Comparison of ENCODE assay signal across 8 cellular contexts in the genomic region with DNA sequence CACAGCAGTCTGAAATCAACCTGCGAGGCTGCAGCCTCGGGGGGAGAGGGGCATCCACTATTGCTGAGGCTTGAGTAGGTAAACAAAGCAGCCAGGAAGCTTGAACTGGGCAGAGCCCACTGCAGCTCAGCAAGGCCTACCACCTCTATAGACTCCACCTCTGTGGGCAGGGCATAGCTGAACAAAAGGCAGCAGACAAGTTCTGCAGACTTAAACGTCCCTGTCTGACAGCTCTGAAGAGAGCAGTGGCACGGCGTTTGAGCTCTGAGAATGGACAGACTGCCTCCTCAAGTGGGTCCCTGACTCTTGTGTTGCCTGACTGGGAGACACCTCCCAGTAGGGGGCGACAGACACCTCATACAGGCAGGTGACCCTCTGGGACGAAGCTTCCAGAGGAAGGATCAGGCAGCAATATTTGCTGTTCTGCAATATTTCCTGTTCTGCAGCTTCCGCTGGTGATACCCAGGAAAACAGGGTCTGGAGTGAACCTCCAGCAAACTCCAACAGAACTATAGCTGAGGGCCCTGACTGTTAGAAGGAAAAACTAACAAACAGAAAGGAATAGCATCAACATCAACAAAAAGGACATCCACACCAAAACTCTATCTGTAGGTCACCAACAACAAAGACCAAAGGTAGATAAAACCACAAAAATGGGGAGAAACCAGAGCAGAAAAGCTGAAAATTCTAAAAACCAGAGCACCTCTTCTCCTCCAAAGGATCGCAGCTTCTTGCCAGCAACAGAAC. TPM values are rescaled to one million over a fixed set of nuclear protein-coding genes. Genes with fewer than 3 reads are reported as not detected.
A peak's percentile ranks its signal among the peaks of the same experiment; 100 is the strongest.
DNase-seq lines count a peak whose midpoint lies in the region; ATAC-seq, FAIRE-seq and TF ChIP-seq lines count a peak whose summit lies in the region.
"Not testable (repeated sequence)": the region's sequence is repeated elsewhere in the genome, so short reads cannot be mapped to it uniquely, and the experiment has no call there.

No MANE protein-coding gene starts in this region.

- FAIRE-seq in pancreas (lab: Jason Lieb, UNC): not testable (repeated sequence)

- not testable (repeated sequence) for H3K4ac ChIP-seq in IMR-90 (ENCODE audit: low read depth, low read length)

- not testable (repeated sequence) for H3K27me3 Mint-ChIP-seq in CD4-positive, alpha-beta memory T cell

- H3K4me3 ChIP-seq in CD4-positive, alpha-beta memory T cell (ENCODE audit: low read length in 2 of 2); IMR-90 (ENCODE audit: insufficient read depth, low read depth, low read length); breast epithelium; right atrium auricular region; pancreas: not testable (repeated sequence)

- in situ Hi-C loops in IMR-90 (cut with MboI; ENCODE audit: low sequenced_read_pairs): loop anchor here (5.0 to 25.0 kb wide), 2 partner anchors 118 to 273 kb away; no protein-coding TSS in a partner anchor

- H3K9me3 ChIP-seq in CD4-positive, alpha-beta memory T cell (ENCODE audit: control insufficient read depth in 1 of 2, low read length in 2 of 2); IMR-90 (ENCODE audit: control insufficient read depth, insufficient read depth, low read length); breast epithelium; right atrium auricular region; pancreas: not testable (repeated sequence)

- not testable (repeated sequence) for H3K27me3 ChIP-seq in CD4-positive, alpha-beta memory T cell (ENCODE audit: insufficient read depth, low read length); IMR-90 (ENCODE audit: control insufficient read depth, insufficient read depth, low read length); breast epithelium; right atrium auricular region; pancreas

- H4K20me1 ChIP-seq in IMR-90 (ENCODE audit: insufficient read depth, low read length): not testable (repeated sequence)

- peak overlapping the region in 3 of 7 donors; percentile 27 to 67 (median 62) for H3K27ac Mint-ChIP-seq in CD4-positive, alpha-beta memory T cell

- H3K79me1 ChIP-seq in IMR-90 (ENCODE audit: low read depth in 1 of 2, low read length in 2 of 2): not testable (repeated sequence)

- not testable (repeated sequence) for H3K4me1 Mint-ChIP-seq in CD4-positive, alpha-beta memory T cell

- H2BK5ac ChIP-seq in IMR-90 (ENCODE audit: low read depth, low read length, poor library complexity, severe bottlenecking): not testable (repeated sequence)

- intact Hi-C loops in CD4-positive, alpha-beta memory T cell (cut with micrococcal nuclease): loop anchor here (1.0 to 2.0 kb wide), 4 partner anchors 120 to 485 kb away; no protein-coding TSS in a partner anchor
- intact Hi-C loops in IMR-90 (cut with micrococcal nuclease) (loop anchor here (2.0 kb wide), 1 partner anchor 119 kb away; no protein-coding TSS in a partner anchor), pancreas (cut with DNase I) (loop anchor here in 2 of 3 donors (5.0 to 10.0 kb wide), 2 partner anchors 118 to 125 kb away; no protein-coding TSS in a partner anchor)
- intact Hi-C loops in breast epithelium (cut with DNase I; ENCODE audit: low total_unique reads): not testable (repeated sequence)

- POLR2A ChIA-PET in CD4-positive, alpha-beta memory T cell (lab: Charles Lee; ENCODE audit: partially characterized antibody): interaction anchor here (1.0 to 1.4 kb wide), 3 partner anchors 54 to 120 kb away, joined by 3 to 7 read pairs (median 3); no protein-coding TSS in a partner anchor
- POLR2A ChIA-PET in IMR-90 (lab: Charles Lee; ENCODE audit: unreplicated experiment): not testable (repeated sequence)

- H3K14ac ChIP-seq in IMR-90 (replicated peaks; ENCODE audit: low read depth, low read length): 0 out of 2 replicates have a peak overlapping the region, but pooled peaks have one; percentile 76

- not testable (repeated sequence) for H4K8ac ChIP-seq in IMR-90 (ENCODE audit: low read depth in 2 of 2, low read length in 2 of 2)

- 0 out of 2 replicates have a peak, but pooled peaks have one; percentile 21 for ATAC-seq in IMR-90 (ENCODE audit: low read depth)
- peak in 1 of 4 donors; percentile 48 for ATAC-seq in pancreas

- not testable (repeated sequence) for TF ChIP-seq POLR2A in IMR-90 (IDR thresholded peaks at IDR 0.05; ENCODE audit: low read depth, low read length); breast epithelium (IDR thresholded peaks at IDR 0.05)

- BruUV-seq in IMR-90 (replicated peaks; lab: Mats Ljungman, UMichigan): not testable (repeated sequence)

- not testable (repeated sequence) for H3K36me3 ChIP-seq in CD4-positive, alpha-beta memory T cell (ENCODE audit: insufficient read depth, low read length); IMR-90 (ENCODE audit: control insufficient read depth, insufficient read depth, low read length); breast epithelium; right atrium auricular region; pancreas

- dilution Hi-C loops in IMR-90 (cut with HindIII; ENCODE audit: low sequenced_read_pairs, unreplicated experiment): not testable (repeated sequence)

- not testable (repeated sequence) for H3K23ac ChIP-seq in IMR-90 (ENCODE audit: low read depth, low read length)

- peak; percentile 59 for TF ChIP-seq RAD21 in IMR-90 (IDR thresholded peaks at IDR 0.05; ENCODE audit: low read length)

- H3K4me2 ChIP-seq in IMR-90 (ENCODE audit: low read depth, low read length): not testable (repeated sequence)

- not testable (repeated sequence) for H2BK20ac ChIP-seq in IMR-90 (ENCODE audit: low read depth, low read length)

- peak; percentile 65 to 73 (median 65) for DNase-seq in CD4-positive, alpha-beta memory T cell
- DNase-seq in IMR-90 (peak; percentile 52), RPMI7951 (ENCODE audit: low read depth) (peak; percentile 55), breast epithelium (ENCODE audit: low spot score in 2 of 2) (peak in 1 of 2 donors; percentile 65), right atrium auricular region (ENCODE audit: low spot score) (peak; percentile 76), pancreas (peak; percentile 58 to 85 (median 80))
- peak; percentile 51 to 52 for DNase-seq in activated CD8-positive, alpha-beta memory T cell treated with anti-CD3 and anti-CD28 coated beads for 4 hours (ENCODE audit: low read depth in 2 of 2)
- DNase-seq in stimulated activated CD8-positive, alpha-beta memory T cell treated with anti-CD3 and anti-CD28 coated beads, Interleukin-7, amount 100 ng/mL, for 1 hour (ENCODE audit: low read depth in 2 of 2): peak; percentile 39 to 56

- not testable (repeated sequence) for H3K36me3 Mint-ChIP-seq in CD4-positive, alpha-beta memory T cell

- CTCF ChIA-PET in CD4-positive, alpha-beta memory T cell (lab: Charles Lee; ENCODE audit: partially characterized antibody): interaction anchor here (0.6 to 8.1 kb wide), 72 partner anchors 11 to 515 kb away, joined by 3 to 155 read pairs (median 4); a partner anchor contains a TSS
- CTCF ChIA-PET in IMR-90 (lab: Yijun Ruan, JAX): interaction anchor here (0.6 to 1.9 kb wide), 16 partner anchors 10 to 484 kb away, joined by 3 to 14 read pairs (median 4); no protein-coding TSS in a partner anchor

- H3K9me3 Mint-ChIP-seq in CD4-positive, alpha-beta memory T cell: not testable (repeated sequence)

- not testable (repeated sequence) for H3K56ac ChIP-seq in IMR-90 (ENCODE audit: extremely low read depth, insufficient read depth, low read length)

- not testable (repeated sequence) for H3K27ac ChIP-seq in CD4-positive, alpha-beta memory T cell (ENCODE audit: low read depth, low read length); IMR-90 (ENCODE audit: insufficient read depth, low read length); breast epithelium; right atrium auricular region; pancreas

- H2BK15ac ChIP-seq in IMR-90 (ENCODE audit: low read depth, low read length): not testable (repeated sequence)

- H3K18ac ChIP-seq in IMR-90 (ENCODE audit: low read depth, low read length): not testable (repeated sequence)

- WGBS in IMR-90 (ENCODE audit: extremely low coverage in 2 of 2, insufficient read length in 1 of 2), 2 experiments: 43% methylated on average over 3 of the region's 9 CpGs; no CpG with 5 or more reads in 1 of the 2 experiments
- 16 to 17% methylated on average over 9 of the region's 9 CpGs for WGBS in pancreas, 2 donors

- not testable (repeated sequence) for H3K9me1 ChIP-seq in IMR-90 (ENCODE audit: insufficient read depth, low read length)

- H4K5ac ChIP-seq in IMR-90 (ENCODE audit: low read depth, low read length): not testable (repeated sequence)

- H3K9ac ChIP-seq in IMR-90 (ENCODE audit: low read depth, low read length): not testable (repeated sequence)

- peak overlapping the region in 1 of 8 donors; percentile 43 for H3K4me3 Mint-ChIP-seq in CD4-positive, alpha-beta memory T cell

- not testable (repeated sequence) for H2AK9ac ChIP-seq in IMR-90 (replicated peaks; ENCODE audit: low read depth, low read length, poor library complexity)

- not testable (repeated sequence) for H2AK5ac ChIP-seq in IMR-90 (ENCODE audit: low read depth, low read length)

- TF ChIP-seq CTCF in IMR-90 (conservative IDR thresholded peaks at IDR 0.05; ENCODE audit: low read depth, low read length) (peak; percentile 52), breast epithelium (IDR thresholded peaks at IDR 0.05) (peak in 2 of 3 donors; percentile 36 to 42), right atrium auricular region (IDR thresholded peaks at IDR 0.05) (peak; percentile 54 to 77), pancreas (IDR thresholded peaks at IDR 0.05) (peak; percentile 48 to 70 (median 65))

- H2AFZ ChIP-seq in IMR-90 (replicated peaks; ENCODE audit: low read length, poor library complexity): not testable (repeated sequence)

- H4K91ac ChIP-seq in IMR-90 (ENCODE audit: insufficient read depth, low read depth, low read length): not testable (repeated sequence)

- not testable (repeated sequence) for H3K4me1 ChIP-seq in CD4-positive, alpha-beta memory T cell (ENCODE audit: insufficient read depth, low read length); IMR-90 (ENCODE audit: control insufficient read depth, insufficient read depth, low read length); breast epithelium; right atrium auricular region; pancreas

- not testable (repeated sequence) for H2BK120ac ChIP-seq in IMR-90 (ENCODE audit: low read depth, low read length)

RNA-seq across cellular contexts. Expression of a gene that starts 15.9 kb away (rescaled TPM):
- 10 to 100 TPM; 54.5 to 60.4 TPM for total RNA-seq in CD4-positive, alpha-beta memory T cell
- polyA plus RNA-seq in CD4-positive, alpha-beta memory T cell: 100 to 1,000 TPM; 260 to 446 TPM
- total RNA-seq in IMR-90 (2012; rRNA removed) (43.4 and 61.7 TPM in 2 replicates), breast epithelium (100 to 1,000 TPM in 2 of 3 donors, 10 to 100 TPM in 1; 93.7 to 116 (median 110) TPM), right atrium auricular region (10 to 100 TPM; 51.8 to 66.4 TPM), pancreas (10 to 100 TPM; 22.6 to 39.1 (median 34.2) TPM)
- polyA plus RNA-seq in IMR-90 (2012; rRNA removed) (40.2 and 51.0 TPM in 2 replicates), pancreas (10 to 100 TPM; 35.3 to 66.6 TPM)
- polyA plus RNA-seq in IMR-90 (2012; cell fraction: cytosol; rRNA removed): 30.0 and 52.6 TPM in 2 replicates
- polyA plus RNA-seq in IMR-90 (2012; cell fraction: nucleus; rRNA removed; ENCODE audit: low replicate concordance): 6.2 and 13.4 TPM in 2 replicates
- 85.2 and 91.3 TPM in 2 replicates for total RNA-seq in RPMI7951 (2014; rRNA removed; shearing (Covaris generic))

RNA-seq across cellular contexts. Expression of a gene that starts 52.8 kb away (rescaled TPM):
- total RNA-seq in CD4-positive, alpha-beta memory T cell: 10 to 100 TPM; 95.5 to 97.1 TPM
- 10 to 100 TPM; 39.9 to 44.8 TPM for polyA plus RNA-seq in CD4-positive, alpha-beta memory T cell
- total RNA-seq in IMR-90 (2012; rRNA removed): 9.5 and 13.1 TPM in 2 replicates
- 6.5 and 8.9 TPM in 2 replicates for polyA plus RNA-seq in IMR-90 (2012; rRNA removed)
- polyA plus RNA-seq in IMR-90 (2012; cell fraction: cytosol; rRNA removed): 2.2 and 2.7 TPM in 2 replicates
- 3.0 and 9.7 TPM in 2 replicates for polyA plus RNA-seq in IMR-90 (2012; cell fraction: nucleus; rRNA removed; ENCODE audit: low replicate concordance)
- total RNA-seq in RPMI7951 (2014; rRNA removed; shearing (Covaris generic)): 7.8 and 10.1 TPM in 2 replicates
- 10 to 100 TPM; 34.1 to 60.9 (median 35.4) TPM for total RNA-seq in breast epithelium
- 10 to 100 TPM; 27.4 to 36.2 TPM for total RNA-seq in right atrium auricular region
- 10 to 100 TPM in 3 of 6 donors, 1 to 10 TPM in 3; 6.5 to 18.0 (median 9.9) TPM for total RNA-seq in pancreas
- 1 to 10 TPM; 2.7 to 7.3 TPM for polyA plus RNA-seq in pancreas
